Comparison of ENCODE assay signal across 23 cellular contexts in genomic region chr7:95776561-95777185, GRCh38. TPM values are rescaled to one million over a fixed set of nuclear protein-coding genes. Genes with fewer than 3 reads are reported as not detected.
A peak's percentile ranks its signal among the peaks of the same experiment; 100 is the strongest.
DNase-seq lines count a peak whose midpoint lies in the region; ATAC-seq, FAIRE-seq and TF ChIP-seq lines count a peak whose summit lies in the region.
"Had no signal": no experiment of that assay in that cellular context is flagged by ENCODE, and none has a peak within 500 bp of the region (broad histone marks: within the 10 kb centered on the region; RNA-seq: fewer than 3 reads in every experiment).

No MANE protein-coding gene starts in this region.

- H3K9me3 ChIP-seq in mammary epithelial cell (replicated peaks; ENCODE audit: insufficient read depth, low read length) (no peaks in the 10 kb centered on the region), breast epithelium (no peaks in the 10 kb centered on the region), tibial artery (no peaks in the 10 kb centered on the region)

- TF ChIP-seq CTCF in mammary epithelial cell (conservative IDR thresholded peaks at IDR 0.05 in 1 of 2, IDR thresholded peaks at IDR 0.05 in 1 of 2; ENCODE audit: extremely low read depth in 1 of 2, insufficient read depth in 1 of 2, low read depth in 1 of 2, low read length in 2 of 2) (no peak), breast epithelium (IDR thresholded peaks at IDR 0.05) (no peak), bronchial epithelial cell (IDR thresholded peaks at IDR 0.05; ENCODE audit: insufficient read depth, low read length, severe bottlenecking) (no peak), tibial artery (IDR thresholded peaks at IDR 0.05) (no peak)

- TF ChIP-seq POLR2A in breast epithelium (IDR thresholded peaks at IDR 0.05) = no peak

- H3K27ac ChIP-seq in mammary epithelial cell (ENCODE audit: insufficient read depth, low read depth, low read length) = no peak overlapping the region
- H3K27ac ChIP-seq in breast epithelium = no peak overlapping the region
- no peak overlapping the region for H3K27ac ChIP-seq in tibial artery
- H3K27ac ChIP-seq: C4-2B had no signal

- ATAC-seq in esophagus mucosa = peak; percentile 62

- FAIRE-seq in bronchial epithelial cell (lab: Jason Lieb, UNC) (peak; percentile 43), urothelium cell line (lab: Jason Lieb, UNC) (no peak)
- FAIRE-seq: HTR-8/SVneo had no signal

- H3K79me2 ChIP-seq in mammary epithelial cell (ENCODE audit: insufficient read depth, low read length) = no peaks in the 10 kb centered on the region

- H3K9ac ChIP-seq in mammary epithelial cell (ENCODE audit: insufficient read depth, low read length) = no peak overlapping the region

- no peaks in the 10 kb centered on the region for H4K20me1 ChIP-seq in mammary epithelial cell (ENCODE audit: insufficient read depth, low read length)

- no peak overlapping the region for H3K4me2 ChIP-seq in mammary epithelial cell (ENCODE audit: insufficient read depth, low read depth, low read length)

- H3K27me3 ChIP-seq in mammary epithelial cell (ENCODE audit: insufficient read depth, low read length) (no peaks in the 10 kb centered on the region), breast epithelium (no peaks in the 10 kb centered on the region), bronchial epithelial cell (ENCODE audit: control insufficient read depth, insufficient read depth, low read length) (no peaks in the 10 kb centered on the region), tibial artery (no peaks in the 10 kb centered on the region)

- CTCF ChIA-PET in mammary epithelial cell (lab: Charles Lee; ENCODE audit: low non-redundant PET) = interaction anchor here (0.6 kb wide), 1 partner anchor 1658 kb away, joined by 9 read pairs; no protein-coding TSS in a partner anchor

- intact Hi-C loops in mammary epithelial cell (cut with micrococcal nuclease) (no loop called here), breast epithelium (cut with DNase I; ENCODE audit: low total_unique reads) (no loop called here), tibial artery (cut with DNase I; ENCODE audit: low total_unique reads) (no loop called here)

- H3K36me3 ChIP-seq in mammary epithelial cell (ENCODE audit: insufficient read depth, low read length) (no peaks in the 10 kb centered on the region), breast epithelium (no peaks in the 10 kb centered on the region), bronchial epithelial cell (ENCODE audit: control insufficient read depth, insufficient read depth, low read length) (no peaks in the 10 kb centered on the region), tibial artery (no peaks in the 10 kb centered on the region)

- no peak overlapping the region for H2AFZ ChIP-seq in mammary epithelial cell (ENCODE audit: low read depth, low read length)

- WGBS in mammary epithelial cell (ENCODE audit: low coverage, missing lambda C conversion rate) = 66% methylated on average over 2 of the region's 2 CpGs

- dilution Hi-C loops in mammary epithelial cell (cut with HindIII; ENCODE audit: low sequenced_read_pairs) = no loop called here

- no TSS peak for BruUV-seq in mammary epithelial cell (replicated peaks; lab: Mats Ljungman, UMichigan)

- H3K4me1 ChIP-seq in mammary epithelial cell (ENCODE audit: insufficient read depth, low read length) (no peaks in the 10 kb centered on the region), breast epithelium (no peaks in the 10 kb centered on the region), tibial artery (peaks cover 0 to 19% (median 5%) of the 10 kb centered on the region in 4 donors)

- peak; percentile 66 for DNase-seq in mammary epithelial cell
- DNase-seq in breast epithelium (ENCODE audit: low spot score in 2 of 2) = no peak
- DNase-seq in bronchial epithelial cell (ENCODE audit: low read depth) = peak; percentile 63
- DNase-seq in urothelium cell line (ENCODE audit: low spot score) = peak; percentile 27
- DNase-seq in stimulated activated CD4-positive, alpha-beta T cell treated with anti-CD3 and anti-CD28 coated beads, Interleukin-4, amount 100 ng/mL, for 1 hour = no peak
- DNase-seq in tibial artery = no peak
- DNase-seq in NOMO-1 (lab: John Stamatoyannopoulos, UW; ENCODE audit: unreplicated experiment in 2 of 2) = no peak
- DNase-seq: 8988T; CD8-positive, alpha-beta memory T cell; EL; GOT3; HCEC 1CT; KG1; NCI-H1436 treated with DMSO at 0.1 percent for 48 hours; NCI-H1930; NCI-H2227 treated with DMSO at 0.1 percent for 48 hours; NCI-H510A; NK-92 treated with Interleukin-12 subunit alpha and Interleukin-12 subunit beta, amount 100 ng/mL, for 24 hours; OCI-M1; Right ventricle myocardium superior had no signal

- H3K4me3 ChIP-seq in mammary epithelial cell (replicated peaks in 1 of 3; ENCODE audit: insufficient read depth in 1 of 3, low read depth in 2 of 3, low read length in 3 of 3) (no peak overlapping the region), breast epithelium (no peak overlapping the region), bronchial epithelial cell (ENCODE audit: low read depth, low read length) (no peak overlapping the region), tibial artery (no peak overlapping the region)

- in situ Hi-C loops in mammary epithelial cell (cut with MboI; ENCODE audit: low sequenced_read_pairs in 2 of 2) = no loop called here

RNA-seq across cellular contexts. Expression of gene DYNC1I1, which starts 4.3 kb away (rescaled TPM):
- total RNA-seq in mammary epithelial cell = 1 to 10 TPM in 1 of 2 donors, under 1 TPM in 1; 0.56 to 1.8 TPM
- polyA plus RNA-seq in mammary epithelial cell = 0.45 TPM
- 2.9 TPM for polyA minus RNA-seq in mammary epithelial cell
- total RNA-seq in breast epithelium = 1 to 10 TPM; 5.7 to 7.7 (median 6.6) TPM
- under 0.01 TPM in 1 of 2 replicates, not detected in the other for total RNA-seq in bronchial epithelial cell
- 7.4 TPM for total RNA-seq in esophagus mucosa
- total RNA-seq: CD8-positive, alpha-beta memory T cell had no signal
- polyA plus RNA-seq: CD8-positive, alpha-beta memory T cell had no signal

Comparison
In these comparisons a context has a peak if more than half of its experiments do, and no peak if none do; other contexts are left out.
1. DNase-seq: peak in mammary epithelial cell (single experiment), bronchial epithelial cell (single experiment) and urothelium cell line (single experiment); none in breast epithelium (0 of 2), stimulated activated CD4-positive, alpha-beta T cell treated with anti-CD3 and anti-CD28 coated beads, Interleukin-4, amount 100 ng/mL, for 1 hour (single experiment), tibial artery (0 of 2) and NOMO-1 (0 of 2).